In the genomic region with DNA sequence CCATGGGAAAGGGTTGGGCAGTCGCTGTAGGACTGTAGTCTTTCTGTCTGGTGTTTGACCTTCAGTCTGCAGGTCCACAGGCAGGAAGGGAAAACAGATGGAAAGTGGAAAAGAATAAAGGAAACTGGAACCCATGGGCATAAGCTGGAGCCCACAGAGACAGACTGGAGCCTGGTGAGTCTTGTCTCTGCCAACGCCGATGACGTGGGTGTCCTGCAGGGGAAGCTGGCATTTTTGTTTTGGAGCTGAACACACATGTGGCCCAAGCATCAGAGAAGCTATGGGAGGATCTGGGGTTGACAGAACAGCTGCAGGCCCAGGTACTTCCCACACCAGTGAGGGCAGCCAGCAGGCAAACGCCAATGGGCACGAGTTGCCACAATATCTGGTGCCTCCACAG, we compare ENCODE assay signal across 30 cellular contexts.
"Had no signal": no experiment of that assay in that cellular context is flagged by ENCODE, and none has a peak within 500 bp of the region (broad histone marks: within the 10 kb centered on the region; RNA-seq: fewer than 3 reads in every experiment).

No MANE protein-coding gene starts in this region.

- H3K27ac ChIP-seq: adrenal gland, body of pancreas, epithelial cell of prostate, gastroesophageal sphincter, hepatocyte, pancreas, prostate gland, sigmoid colon, testis, transverse colon had no signal

- H3K36me3 ChIP-seq: adrenal gland, gastroesophageal sphincter, pancreas, prostate gland, sigmoid colon, transverse colon had no signal

- H3K79me2 ChIP-seq: hepatocyte had no signal

- H3K4me3 ChIP-seq: adrenal gland, body of pancreas, gastroesophageal sphincter, hepatocyte, mucosa of descending colon, pancreas, prostate gland, sigmoid colon, smooth muscle cell, testis, transverse colon had no signal

- H2AFZ ChIP-seq: hepatocyte had no signal

- H3K4me2 ChIP-seq: hepatocyte, smooth muscle cell had no signal

- DNase-seq: activated CD4-positive, alpha-beta T cell treated with anti-CD3 and anti-CD28 coated beads for 36 hours; activated CD4-positive, alpha-beta T cell treated with anti-CD3 and anti-CD28 coated beads, Interleukin-2, amount 50 U/mL, for 48 hours; activated CD4-positive, CD25-positive, alpha-beta regulatory T cell; activated CD8-positive, alpha-beta memory T cell treated with anti-CD3 and anti-CD28 coated beads for 24 hours; activated effector memory CD4-positive, alpha-beta T cell treated with anti-CD3 and anti-CD28 coated beads, Interleukin-2, amount 50 U/mL, for 16 hours; activated naive CD4-positive, alpha-beta T cell treated with anti-CD3 and anti-CD28 coated beads for 36 hours; activated naive CD8-positive, alpha-beta T cell treated with anti-CD3 and anti-CD28 coated beads for 36 hours; adrenal gland; aorta; body of pancreas; dermis blood vessel endothelial cell; effector CD8-positive, alpha-beta T cell; islet precursor cell; left ventricle myocardium superior; mucosa of descending colon; pancreas; retina; sigmoid colon; stimulated activated CD4-positive, alpha-beta T cell treated with anti-CD3 and anti-CD28 coated beads, Interleukin-15, amount 100 ng/mL, for 24 hours; stimulated activated CD4-positive, alpha-beta T cell treated with anti-CD3 and anti-CD28 coated beads, Interleukin-2, amount 100 ng/mL, for 24 hours; stimulated activated naive CD8-positive, alpha-beta T cell treated with anti-CD3 and anti-CD28 coated beads, Interleukin-15, Interleukin-2, amounts not matched to agents 100 U/mL and 50 U/mL, for 24 hours; testis; transverse colon had no signal

- H3K4me1 ChIP-seq: body of pancreas, gastroesophageal sphincter, pancreas, prostate gland, sigmoid colon, testis, transverse colon had no signal

- FAIRE-seq: colon, endometrium, pancreas had no signal

- H3K9me3 ChIP-seq: adrenal gland, body of pancreas, gastroesophageal sphincter, mucosa of descending colon, pancreas, prostate gland, sigmoid colon, testis, transverse colon had no signal

- ATAC-seq: activated CD4-positive, alpha-beta T cell treated with anti-CD3 and anti-CD28 coated beads for 36 hours; body of pancreas; gastroesophageal sphincter; left ventricle myocardium superior; mucosa of descending colon; pancreas; stimulated activated naive CD8-positive, alpha-beta T cell treated with anti-CD3 and anti-CD28 coated beads, Interleukin-15, Interleukin-2, amounts not matched to agents 100 U/mL and 50 U/mL, for 24 hours had no signal

- H3K27me3 ChIP-seq: adrenal gland, body of pancreas, gastroesophageal sphincter, hepatocyte, pancreas, sigmoid colon, testis, transverse colon had no signal
